Comparison of ENCODE assay signal across 2 cellular contexts in genomic region chr10:23457632-23458417, GRCh38.
TF ChIP-seq lines count a peak whose summit lies in the region.

No MANE protein-coding gene starts in this region.

TF ChIP-seq in GM23338, 12 proteins besides CTCF, POLR2A, EP300 and RAD21:
- no peak for TF ChIP-seq CREB1 (CRISPR knock-in tag; IDR thresholded peaks at IDR 0.05; ENCODE audit: low read depth)
- TF ChIP-seq ZNF462 (CRISPR knock-in tag; IDR thresholded peaks at IDR 0.05): no peak
- TF ChIP-seq ETS1 (IDR thresholded peaks at IDR 0.05): no peak
- TF ChIP-seq STAT1 (IDR thresholded peaks at IDR 0.05; ENCODE audit: unreplicated experiment): no peak

TF ChIP-seq in H1, 55 proteins besides CTCF, POLR2A, EP300 and RAD21:
- TF ChIP-seq KDM1A (IDR thresholded peaks at IDR 0.05; ENCODE audit: borderline replicate concordance, low read length) (no peak), CHD1 (IDR thresholded peaks at IDR 0.05; ENCODE audit: low read depth, low read length) (no peak), TAF7 (optimal IDR thresholded peaks at IDR 0.05; ENCODE audit: borderline replicate concordance, low read depth, low read length) (no peak), HDAC2 (IDR thresholded peaks at IDR 0.05; ENCODE audit: borderline replicate concordance in 1 of 2, low read depth in 2 of 2, low read length in 2 of 2) (no peak), CBX5 (IDR thresholded peaks at IDR 0.05; ENCODE audit: low read depth, low read length) (no peak), ATF2 (IDR thresholded peaks at IDR 0.05; ENCODE audit: low read length) (no peak), RFX5 (IDR thresholded peaks at IDR 0.05; ENCODE audit: borderline replicate concordance, low read depth, low read length) (no peak), BCL11A (IDR thresholded peaks at IDR 0.05; ENCODE audit: low read depth in 2 of 2, low read length in 2 of 2) (no peak), SRF (IDR thresholded peaks at IDR 0.05; ENCODE audit: low read depth, low read length) (no peak), CHD7 (IDR thresholded peaks at IDR 0.05; ENCODE audit: insufficient replicate concordance, low read length) (no peak), ZNF274 (IDR thresholded peaks at IDR 0.05; ENCODE audit: borderline replicate concordance, extremely low read depth, low read length) (no peak), MAX (IDR thresholded peaks at IDR 0.05) (no peak), CEBPB (IDR thresholded peaks at IDR 0.05; ENCODE audit: low read depth, low read length) (no peak), SIN3A (conservative IDR thresholded peaks at IDR 0.05 in 1 of 2, IDR thresholded peaks at IDR 0.05 in 1 of 2; ENCODE audit: low read depth in 1 of 2, low read length in 2 of 2) (no peak), POU5F1 (IDR thresholded peaks at IDR 0.05; ENCODE audit: low read depth, low read length) (no peak), SP2 (IDR thresholded peaks at IDR 0.05; ENCODE audit: low read length) (no peak), EGR1 (IDR thresholded peaks at IDR 0.05; ENCODE audit: borderline replicate concordance, low read depth, low read length) (no peak), SIX5 (IDR thresholded peaks at IDR 0.05; ENCODE audit: low read depth, low read length) (no peak), BRCA1 (IDR thresholded peaks at IDR 0.05; ENCODE audit: low read depth, low read length) (no peak), HDAC6 (IDR thresholded peaks at IDR 0.05; ENCODE audit: low read depth, low read length) (no peak)
TF ChIP-seq in H1: peak in this region for 0.
